8 cellular contexts compared by ENCODE assay signal in the genomic region with DNA sequence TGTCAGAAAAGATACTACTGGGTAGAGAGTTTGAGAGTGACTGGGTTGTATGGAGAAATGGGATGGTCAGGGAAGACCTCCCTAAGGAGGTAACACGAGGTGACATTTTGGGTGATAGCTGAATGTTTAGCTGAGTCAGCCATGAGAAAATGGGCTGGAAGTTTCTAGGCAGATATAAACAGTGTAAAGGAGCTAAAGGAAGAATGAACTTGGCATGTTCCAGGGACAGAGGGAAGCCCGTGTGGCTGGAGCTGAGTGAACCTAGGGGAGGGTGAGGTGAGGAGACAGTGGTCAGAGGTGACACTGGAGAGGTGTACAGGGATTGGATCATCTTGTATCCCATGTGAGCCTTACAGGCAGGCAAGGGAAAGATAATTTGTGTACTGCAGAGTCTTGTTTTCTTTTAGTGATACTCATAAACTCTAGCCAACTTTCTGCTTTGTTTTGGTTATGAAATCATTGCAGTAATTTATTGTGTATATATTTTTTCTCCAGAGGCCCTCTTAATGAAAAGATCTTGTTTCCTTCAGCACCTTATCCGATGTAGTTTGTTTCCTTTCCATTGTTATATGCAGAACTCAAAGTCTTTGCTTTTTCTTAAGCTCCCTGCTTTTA. TPM values are rescaled to one million over a fixed set of nuclear protein-coding genes. Genes with fewer than 3 reads are reported as not detected.
DNase-seq lines count a peak whose midpoint lies in the region; ATAC-seq, FAIRE-seq and TF ChIP-seq lines count a peak whose summit lies in the region.

No MANE protein-coding gene starts in this region.

- peak overlapping the region; percentile 88 for H3K4me2 ChIP-seq in A549
- H3K4me2 ChIP-seq in GM12878 (ENCODE audit: control insufficient read depth, insufficient read depth) = peak overlapping the region; percentile 87
- no peak overlapping the region for H3K4me2 ChIP-seq in MM.1S (ENCODE audit: low read depth, low read length)

- peak overlapping the region; percentile 93 for H3K4me3 Mint-ChIP-seq in mesothelial cell of epicardium

- peak overlapping the region; percentile 73; the same call in 1 of the 3 replicates for H3K4me3 ChIP-seq in A549
- H3K4me3 ChIP-seq in GM12878 = peak overlapping the region; percentile 91
- H3K4me3 ChIP-seq in MM.1S (ENCODE audit: low read length) = no peak overlapping the region

- FAIRE-seq in A549 (lab: Jason Lieb, UNC) (no peak), GM12878 (lab: Jason Lieb, UNC) (no peak)

- POLR2A ChIA-PET in A549 (lab: Yijun Ruan, JAX) = no interaction called here
- POLR2A ChIA-PET in GM12878 (lab: Charles Lee) = interaction anchor here (0.6 to 1.8 kb wide), 6 partner anchors 9 to 22 kb away, joined by 3 to 7 read pairs (median 4); no protein-coding TSS in a partner anchor

- H3K9me3 ChIP-seq in A549 (no peaks in the 10 kb centered on the region), GM12878 (replicated peaks; ENCODE audit: control insufficient read depth, insufficient read depth, low read length) (no peaks in the 10 kb centered on the region; the same call in 1 of the 3 replicates), MM.1S (replicated peaks; ENCODE audit: insufficient read depth, low read length) (no peaks in the 10 kb centered on the region)

- TF ChIP-seq CTCF in A549 (IDR thresholded peaks at IDR 0.05) = no peak
- no peak for TF ChIP-seq CTCF in GM12878 (IDR thresholded peaks at IDR 0.05 in 2 of 3, conservative IDR thresholded peaks at IDR 0.05 in 1 of 3; ENCODE audit: control insufficient read depth in 2 of 3, extremely low read depth in 1 of 3, insufficient read depth in 1 of 3, low read depth in 3 of 3, low read length in 3 of 3)
- TF ChIP-seq CTCF in mesothelial cell of epicardium (IDR thresholded peaks at IDR 0.05; ENCODE audit: unreplicated experiment) = no peak
- no peak for TF ChIP-seq CTCF in MM.1S (IDR thresholded peaks at IDR 0.05; ENCODE audit: low read length)

- H3K4me1 ChIP-seq in A549 (peaks cover 25% of the 10 kb centered on the region), GM12878 (ENCODE audit: control insufficient read depth, insufficient read depth, low read length) (no peaks in the 10 kb centered on the region; the same call in 1 of the 2 replicates), MM.1S (ENCODE audit: low read length) (peaks cover 10% of the 10 kb centered on the region; the same call in 1 of the 2 replicates)

- TF ChIP-seq EP300 in A549 (IDR thresholded peaks at IDR 0.05) (no peak), GM12878 (IDR thresholded peaks at IDR 0.05; ENCODE audit: borderline replicate concordance in 1 of 2, control insufficient read depth in 1 of 2, low read depth in 2 of 2, low read length in 2 of 2) (no peak)

- no TSS peak for BruUV-seq in GM12878 (replicated peaks; lab: Mats Ljungman, UMichigan)

- H3K79me2 ChIP-seq in GM12878 (ENCODE audit: control insufficient read depth, insufficient read depth, low read length) (peaks cover 68% of the 10 kb centered on the region), MM.1S (ENCODE audit: low read length) (peaks cover 7% of the 10 kb centered on the region)

- WGBS in A549 (ENCODE audit: missing lambda C conversion rate) = 64% methylated on average over 3 of the region's 3 CpGs
- 65% methylated on average over 3 of the region's 3 CpGs for WGBS in GM12878 (ENCODE audit: insufficient coverage, insufficient replicate concordance, low lambda C conversion rate, missing lambda C conversion rate)

- TF ChIP-seq POLR2A in A549 (IDR thresholded peaks at IDR 0.05; ENCODE audit: low read length) = no peak
- no peak for TF ChIP-seq POLR2A in GM12878 (IDR thresholded peaks at IDR 0.05; ENCODE audit: low read depth, low read length)

- CTCF ChIA-PET in A549 (lab: Yijun Ruan, JAX) = interaction anchor here (0.9 to 2.0 kb wide), 3 partner anchors 17 to 40 kb away, joined by 3 to 10 read pairs (median 5); no protein-coding TSS in a partner anchor
- CTCF ChIA-PET in GM12878 (lab: Yijun Ruan, JAX) = interaction anchor here (1.2 to 5.7 kb wide), 12 partner anchors 11 to 191 kb away, joined by 3 to 54 read pairs (median 6); no protein-coding TSS in a partner anchor

- H3K36me3 ChIP-seq in GM12878 (ENCODE audit: control insufficient read depth in 2 of 2, insufficient read depth in 2 of 2, low read length in 1 of 2) = peaks cover 0 to 3% of the 10 kb centered on the region in 2 experiments; a peak in 2 of 4 replicates
- H3K36me3 ChIP-seq in MM.1S (replicated peaks; ENCODE audit: insufficient read depth, low read length) = no peaks in the 10 kb centered on the region

- SMC1A ChIA-PET in GM12878 (lab: Charles Lee; ENCODE audit: uncharacterized antibody, unreplicated experiment) = interaction anchor here (0.8 to 5.5 kb wide), 14 partner anchors 8 to 262 kb away, joined by 3 to 61 read pairs (median 4); partner anchors contain the start of gene EPDR1

- H3K27me3 ChIP-seq in GM12878 (replicated peaks in 1 of 2; ENCODE audit: control insufficient read depth in 2 of 2, insufficient read depth in 2 of 2, low read length in 1 of 2) (no peaks in the 10 kb centered on the region), MM.1S (replicated peaks; ENCODE audit: insufficient read depth, low read length) (no peaks in the 10 kb centered on the region)

- H2AFZ ChIP-seq in GM12878 (ENCODE audit: control insufficient read depth, low read depth, low read length) (no peak overlapping the region), MM.1S (ENCODE audit: low read length) (no peak overlapping the region)

- H3K27me3 Mint-ChIP-seq in mesothelial cell of epicardium (ENCODE audit: low read depth) = peaks cover 3% of the 10 kb centered on the region

- H3K27ac Mint-ChIP-seq in mesothelial cell of epicardium = peak overlapping the region; percentile 98

- no peaks in the 10 kb centered on the region for H3F3A ChIP-seq in MM.1S (ENCODE audit: insufficient read depth, low read length)

- H3K9me2 ChIP-seq in MM.1S (replicated peaks; ENCODE audit: insufficient read depth, low read length) = no peaks in the 10 kb centered on the region

- ATAC-seq in A549 (no peak), GM12878 (no peak), GM21381 (IDR thresholded peaks at IDR 0.05; ENCODE audit: unreplicated experiment) (no peak)

- RAD21 ChIA-PET in GM12878 (lab: Charles Lee; ENCODE audit: unreplicated experiment) = interaction anchor here (0.6 to 3.8 kb wide), 9 partner anchors 8 to 156 kb away, joined by 3 to 38 read pairs (median 6); no protein-coding TSS in a partner anchor

- H3K4me1 Mint-ChIP-seq in mesothelial cell of epicardium = peaks cover 27% of the 10 kb centered on the region

- H3K27ac ChIP-seq in A549 (0 out of 6 replicates have a peak overlapping the region, but pooled peaks of 1 of the 2 experiments have one; percentile 37), GM12878 (ENCODE audit: control insufficient read depth, insufficient read depth) (peak overlapping the region; percentile 90), MM.1S (ENCODE audit: low read length) (no peak overlapping the region)

- peaks cover 4% of the 10 kb centered on the region for H3K9me3 Mint-ChIP-seq in mesothelial cell of epicardium

- H4K20me1 ChIP-seq in GM12878 (ENCODE audit: control insufficient read depth, insufficient read depth) = no peaks in the 10 kb centered on the region
- H4K20me1 ChIP-seq in MM.1S (ENCODE audit: insufficient read depth, low read length) = no peaks in the 10 kb centered on the region

- in situ Hi-C loops in GM12878 (cut with MboI) = no loop called here

- no peak for TF ChIP-seq RAD21 in A549 (conservative IDR thresholded peaks at IDR 0.05 in 1 of 2, IDR thresholded peaks at IDR 0.05 in 1 of 2)
- no peak for TF ChIP-seq RAD21 in GM12878 (IDR thresholded peaks at IDR 0.05; ENCODE audit: insufficient read depth, low read depth, low read length)

- peaks cover 6% of the 10 kb centered on the region for H3K36me3 Mint-ChIP-seq in mesothelial cell of epicardium

- no peak for DNase-seq in A549 (ENCODE audit: low read depth in 1 of 2, low spot score in 1 of 2)
- DNase-seq in H4 (ENCODE audit: low spot score) = peak; percentile 45
- no peak for DNase-seq in GM12878 (ENCODE audit: low read depth, low spot score)
- DNase-seq in mesothelial cell of epicardium (ENCODE audit: low spot score in 2 of 2, unreplicated experiment in 2 of 2) = no peak
- DNase-seq in AG20443 (ENCODE audit: low spot score) = no peak
- no peak for DNase-seq in MM.1S
- no peak for DNase-seq in SHP77 (lab: John Stamatoyannopoulos, UW)

- peak overlapping the region; percentile 58 for H3K9ac ChIP-seq in GM12878 (ENCODE audit: control insufficient read depth, insufficient read depth, low read length)
- no peak overlapping the region for H3K9ac ChIP-seq in MM.1S (ENCODE audit: low read length)

- intact Hi-C loops in GM12878 (cut with micrococcal nuclease; ENCODE audit: unreplicated experiment) = loop anchor here (2.0 to 5.0 kb wide), 3 partner anchors 37 to 117 kb away; no protein-coding TSS in a partner anchor

TF ChIP-seq in A549, 52 proteins besides CTCF, POLR2A, EP300 and RAD21 (continues in another document):
- TF ChIP-seq ZFP36 (IDR thresholded peaks at IDR 0.05; ENCODE audit: borderline replicate concordance, partially characterized antibody) = no peak

TF ChIP-seq in GM12878, 131 proteins besides CTCF, POLR2A, EP300 and RAD21 (continues in another document):
- TF ChIP-seq IKZF2 (IDR thresholded peaks at IDR 0.05) = peak; percentile 15 to 29; a peak in 2 of 4 replicates

RNA-seq across cellular contexts. Expression of gene STARD3NL, which starts 1.8 kb away (rescaled TPM):
- 78.1 and 104 TPM in 2 replicates for polyA plus RNA-seq in A549 (2011; rRNA removed)
- polyA plus RNA-seq in A549 (2012; cell fraction: cytosol; rRNA removed) = 37.4 and 42.1 TPM in 2 replicates
- polyA plus RNA-seq in A549 (2012; cell fraction: nucleus; rRNA removed) = 9.1 and 13.7 TPM in 2 replicates
- polyA plus RNA-seq in A549 (2017; fragmentation: RNase III; extraction: RNeasy Plus Mini Kit Qiagen cat#74134 plus additional on column Dnase treatment) = 57.9 to 62.0 TPM (median 59.4 TPM) in 3 replicates
- polyA minus RNA-seq in A549 (2011; rRNA and poly(A)+ RNA removed) = 27.1 and 29.3 TPM in 2 replicates
- 214 and 267 TPM in 2 replicates for total RNA-seq in H4 (2014; rRNA removed; shearing (Covaris generic))
- 81.2 and 83.7 TPM in 2 replicates for total RNA-seq in GM12878 (2013; cell fraction: nucleolus; rRNA removed)
- 85.0 and 103 TPM in 2 replicates for total RNA-seq in GM12878 (2014; rRNA removed)
- total RNA-seq in GM12878 (2014; rRNA removed; fragmentation: Illumina TruSeq; extraction: Trizol) = 75.2 and 80.4 TPM in 2 replicates
- total RNA-seq in GM12878 (2021) = 62.9 and 66.1 TPM in 2 replicates
- polyA plus RNA-seq in GM12878 (2011; ENCODE audit: low read depth) = 27.6 TPM
- 133 and 173 TPM in 2 replicates for polyA plus RNA-seq in GM12878 (2011; rRNA removed)
- polyA plus RNA-seq in GM12878 (2011; cell fraction: cytosol; rRNA removed) = 61.8 and 66.8 TPM in 2 replicates
- polyA plus RNA-seq in GM12878 (2011; cell fraction: nucleus; rRNA removed) = 44.3 and 53.4 TPM in 2 replicates
- polyA plus RNA-seq in GM12878 (2012) = 35.5 and 48.1 TPM in 2 replicates
- 80.1 and 91.5 TPM in 2 replicates for polyA plus RNA-seq in GM12878 (2014; fragmentation: Illumina TruSeq; extraction: Trizol)
- 100 to 1,000 TPM in 1 of 2 experiments, 10 to 100 TPM in 1; 76.4 to 101 TPM for polyA plus RNA-seq in GM12878 (2014; fragmentation: Nextera tagmentation; extraction: Ambion mirVana)
- 71.3 and 86.3 TPM in 2 replicates for polyA plus RNA-seq in GM12878 (2014; rRNA removed)
- 100 to 1,000 TPM; 120 to 128 TPM for polyA plus RNA-seq in GM12878 (2016; fragmentation: Nextera tagmentation; extraction: Ambion mirVana)
- 50.3 and 64.1 TPM in 2 replicates for polyA minus RNA-seq in GM12878 (2011; rRNA and poly(A)+ RNA removed)
- 14.7 and 17.2 TPM in 2 replicates for polyA minus RNA-seq in GM12878 (2011; cell fraction: cytosol; rRNA and poly(A)+ RNA removed)
- polyA minus RNA-seq in GM12878 (2011; cell fraction: nucleus; rRNA and poly(A)+ RNA removed) = 31.4 and 42.0 TPM in 2 replicates
- 36.5 to 36.9 TPM (median 36.8 TPM) in 3 replicates for total RNA-seq in mesothelial cell of epicardium
